20 cellular contexts compared by ENCODE assay signal in the genomic region with DNA sequence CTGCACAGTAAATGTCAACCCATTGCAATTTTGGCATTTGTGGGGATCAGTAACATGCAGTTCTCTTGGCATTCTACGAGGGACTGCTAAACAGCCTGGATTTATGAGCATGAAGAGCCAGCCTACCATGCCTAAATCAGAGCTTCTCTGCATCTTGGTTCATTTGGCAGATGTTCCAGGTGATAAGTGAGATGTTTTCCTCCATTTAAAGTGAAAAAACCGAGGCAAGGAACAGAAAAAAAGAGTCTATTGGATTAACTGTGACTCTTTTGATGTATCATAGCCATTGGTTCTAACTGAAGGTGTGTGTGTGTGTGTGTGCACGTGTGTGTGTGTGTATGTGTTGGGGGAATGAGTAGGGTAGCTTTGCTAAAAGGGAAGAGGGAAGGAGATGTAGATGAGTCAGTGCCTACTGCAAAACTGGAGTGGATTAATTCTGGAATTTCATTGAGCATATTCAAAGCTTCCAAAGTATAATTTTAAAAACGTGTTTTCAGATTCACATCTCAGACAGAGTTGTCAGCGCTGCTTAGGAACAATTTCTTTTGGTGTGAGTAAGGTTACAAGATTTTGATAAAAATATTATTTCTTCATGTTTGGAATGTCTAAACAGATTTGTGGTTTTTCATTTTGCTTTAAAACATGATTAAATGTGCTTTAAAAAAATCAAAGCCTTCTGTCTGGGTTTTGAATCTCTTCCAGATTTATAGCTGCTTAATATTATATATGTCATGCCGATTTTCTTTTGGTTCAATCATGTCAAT.
DNase-seq lines count a peak whose midpoint lies in the region; TF ChIP-seq lines count a peak whose summit lies in the region.
"Had no signal": no experiment of that assay in that cellular context is flagged by ENCODE, and none has a peak within 500 bp of the region (broad histone marks: within the 10 kb centered on the region; RNA-seq: fewer than 3 reads in every experiment).

No MANE protein-coding gene starts in this region.

- TF ChIP-seq RAD21 in SK-N-SH (IDR thresholded peaks at IDR 0.05; ENCODE audit: low read length): 0 out of 2 replicates have a peak, but pooled peaks have one; percentile 13

- H3K36me3 ChIP-seq in GM23248 (ENCODE audit: low read depth): no peaks in the 10 kb centered on the region
- no peaks in the 10 kb centered on the region for H3K36me3 ChIP-seq in SK-N-SH (replicated peaks in 1 of 2; ENCODE audit: control insufficient read depth in 1 of 2, insufficient read depth in 2 of 2, low read length in 1 of 2)
- H3K36me3 ChIP-seq in skeletal muscle satellite cell (ENCODE audit: insufficient read depth, low read length): no peaks in the 10 kb centered on the region
- H3K36me3 ChIP-seq in WERI-Rb-1: no peaks in the 10 kb centered on the region
- H3K36me3 ChIP-seq in breast epithelium: no peaks in the 10 kb centered on the region
- H3K36me3 ChIP-seq: SJCRH30, transverse colon had no signal

- H3K9ac ChIP-seq in GM23248 (no peak overlapping the region; the same call in 1 of the 2 replicates), SK-N-SH (no peak overlapping the region; the same call in 1 of the 2 replicates), skeletal muscle satellite cell (ENCODE audit: low read depth, low read length) (no peak overlapping the region)

- DNase-seq in GM23248 (peak; percentile 82), SK-N-SH (no peak), fibroblast of the conjunctiva (ENCODE audit: low read depth) (peak; percentile 69), WERI-Rb-1 (no peak), T-helper 1 cell (no peak), breast epithelium (ENCODE audit: low spot score in 2 of 2) (no peak), NOMO-1 (lab: John Stamatoyannopoulos, UW; ENCODE audit: unreplicated experiment in 2 of 2) (no peak)
- DNase-seq: activated CD4-positive, alpha-beta T cell treated with anti-CD3 and anti-CD28 coated beads for 1 hour; activated effector memory CD4-positive, alpha-beta T cell treated with anti-CD3 and anti-CD28 coated beads, Interleukin-2, amount 50 U/mL, for 16 hours; anterior cingulate cortex; DMS 273 treated with DMSO at 0.1 percent for 48 hours; H9; NCI-H187; NCI-H510A; nephron progenitor cell; SJCRH30; stimulated activated naive B cell treated with anti-CD40 and anti-IgM and Interleukin-4, amounts not matched to agents 10 μg/mL and 1 μg/mL and 100 μg/mL, for 72 hours; T1000; transverse colon had no signal

- H3K79me2 ChIP-seq in GM23248 (ENCODE audit: insufficient read depth): no peaks in the 10 kb centered on the region
- no peaks in the 10 kb centered on the region for H3K79me2 ChIP-seq in SK-N-SH (ENCODE audit: insufficient read depth)

- intact Hi-C loops in breast epithelium (cut with DNase I; ENCODE audit: low total_unique reads): no loop called here

- H3K9me2 ChIP-seq in GM23248 (ENCODE audit: insufficient read depth) (no peaks in the 10 kb centered on the region), SK-N-SH (no peaks in the 10 kb centered on the region)

- in situ Hi-C loops in GM23248 (cut with MboI): loop anchor here (25.0 kb wide), 3 partner anchors 102 to 702 kb away; no protein-coding TSS in a partner anchor

- WGBS in GM23248 (ENCODE audit: low coverage in 1 of 2, low lambda C conversion rate in 2 of 2, missing lambda C conversion rate in 2 of 2), 2 experiments: 1 to 5% methylated on average over 6 of the region's 6 CpGs
- 13% methylated on average over 6 of the region's 6 CpGs for WGBS in SK-N-SH (ENCODE audit: low lambda C conversion rate)

- TF ChIP-seq CTCF in SK-N-SH (IDR thresholded peaks at IDR 0.05) (no peak), WERI-Rb-1 (IDR thresholded peaks at IDR 0.05; ENCODE audit: low read depth, low read length) (no peak), breast epithelium (IDR thresholded peaks at IDR 0.05) (no peak)

- H3K4me3 ChIP-seq in GM23248 (peak overlapping the region; percentile 38), SK-N-SH (ENCODE audit: low read depth in 2 of 2, low read length in 1 of 2) (0 out of 4 replicates have a peak overlapping the region, but pooled peaks of 1 of the 2 experiments have one; percentile 24), skeletal muscle satellite cell (ENCODE audit: low read length) (no peak overlapping the region), WERI-Rb-1 (ENCODE audit: low read depth, low read length) (no peak overlapping the region), breast epithelium (no peak overlapping the region)
- H3K4me3 ChIP-seq: SJCRH30, transverse colon had no signal

- H3K4me2 ChIP-seq in GM23248 (ENCODE audit: unreplicated experiment): peak overlapping the region; percentile 72
- H3K4me2 ChIP-seq in SK-N-SH: peak overlapping the region; percentile 69
- peak overlapping the region; percentile 14 for H3K4me2 ChIP-seq in skeletal muscle satellite cell (ENCODE audit: low read length)

- peaks cover 41% of the 10 kb centered on the region for H3K4me1 ChIP-seq in GM23248 (ENCODE audit: insufficient read depth)
- H3K4me1 ChIP-seq in SK-N-SH (ENCODE audit: control insufficient read depth in 1 of 2, insufficient read depth in 2 of 2, low read depth in 1 of 2, low read length in 1 of 2): peaks cover 4 to 22% of the 10 kb centered on the region in 2 experiments
- H3K4me1 ChIP-seq in skeletal muscle satellite cell (ENCODE audit: control insufficient read depth, insufficient read depth, low read length): peaks cover 43% of the 10 kb centered on the region
- no peaks in the 10 kb centered on the region for H3K4me1 ChIP-seq in breast epithelium
- H3K4me1 ChIP-seq: SJCRH30, transverse colon had no signal

- CTCF ChIA-PET in SK-N-SH (lab: Yijun Ruan, JAX): interaction anchor here (0.8 to 1.3 kb wide), 4 partner anchors 194 to 699 kb away, joined by 3 read pairs; no protein-coding TSS in a partner anchor

- H2AFZ ChIP-seq in GM23248 (no peak overlapping the region), SK-N-SH (ENCODE audit: low read depth) (no peak overlapping the region; the same call in 1 of the 2 replicates)

- H3K27ac ChIP-seq in GM23248 (peak overlapping the region; percentile 53), SK-N-SH (ENCODE audit: low read depth in 2 of 2, low read length in 1 of 2) (peak overlapping the region; percentile 60 to 64), WERI-Rb-1 (no peak overlapping the region), breast epithelium (no peak overlapping the region)
- H3K27ac ChIP-seq: SJCRH30 had no signal

- TF ChIP-seq EP300 in SK-N-SH (IDR thresholded peaks at IDR 0.05; ENCODE audit: borderline replicate concordance in 1 of 2, low read depth in 1 of 2, low read length in 1 of 2): peak; percentile 72 to 87

- POLR2A ChIA-PET in SK-N-SH (lab: Yijun Ruan, JAX): interaction anchor here (2.5 kb wide), 1 partner anchor 12 kb away, joined by 7 read pairs; no protein-coding TSS in a partner anchor

- H3K9me3 ChIP-seq in GM23248 (ENCODE audit: low read depth) (no peaks in the 10 kb centered on the region), SK-N-SH (no peaks in the 10 kb centered on the region), skeletal muscle satellite cell (replicated peaks; ENCODE audit: low read length) (no peaks in the 10 kb centered on the region), WERI-Rb-1 (ENCODE audit: severe bottlenecking) (no peaks in the 10 kb centered on the region), breast epithelium (no peaks in the 10 kb centered on the region)
- H3K9me3 ChIP-seq: SJCRH30, transverse colon had no signal

- peaks cover 37% of the 10 kb centered on the region for H3F3A ChIP-seq in GM23248 (ENCODE audit: insufficient read depth)
- H3F3A ChIP-seq in SK-N-SH (replicated peaks; ENCODE audit: insufficient read depth): peaks cover 40% of the 10 kb centered on the region

- H4K20me1 ChIP-seq in GM23248 (ENCODE audit: insufficient read depth) (no peaks in the 10 kb centered on the region), SK-N-SH (ENCODE audit: insufficient read depth) (no peaks in the 10 kb centered on the region)

- no peaks in the 10 kb centered on the region for H3K27me3 ChIP-seq in GM23248 (replicated peaks; ENCODE audit: insufficient read depth)
- no peaks in the 10 kb centered on the region for H3K27me3 ChIP-seq in SK-N-SH (ENCODE audit: insufficient read depth)
- H3K27me3 ChIP-seq in skeletal muscle satellite cell (ENCODE audit: control insufficient read depth, insufficient read depth, low read length): no peaks in the 10 kb centered on the region
- H3K27me3 ChIP-seq in WERI-Rb-1 (ENCODE audit: insufficient read depth, low read depth, severe bottlenecking): peaks cover 49% of the 10 kb centered on the region
- H3K27me3 ChIP-seq in breast epithelium: no peaks in the 10 kb centered on the region
- H3K27me3 ChIP-seq: SJCRH30, transverse colon had no signal

- no peak for TF ChIP-seq POLR2A in breast epithelium (IDR thresholded peaks at IDR 0.05)

TF ChIP-seq in SK-N-SH, 30 proteins besides CTCF, POLR2A, EP300 and RAD21 (continues in another document):
- TF ChIP-seq, protein P1, sequence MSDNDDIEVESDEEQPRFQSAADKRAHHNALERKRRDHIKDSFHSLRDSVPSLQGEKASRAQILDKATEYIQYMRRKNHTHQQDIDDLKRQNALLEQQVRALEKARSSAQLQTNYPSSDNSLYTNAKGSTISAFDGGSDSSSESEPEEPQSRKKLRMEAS (IDR thresholded peaks at IDR 0.05; ENCODE audit: low read depth): peak; percentile 60; the same call in 1 of the 2 replicates
- TF ChIP-seq JUND (IDR thresholded peaks at IDR 0.05) (peak; percentile 83), NFIC (IDR thresholded peaks at IDR 0.05; ENCODE audit: borderline replicate concordance) (peak; percentile 88), NRF1 (IDR thresholded peaks at IDR 0.05; ENCODE audit: low read depth, low read length) (no peak), GATA2 (CRISPR knock-in tag; IDR thresholded peaks at IDR 0.05) (no peak), TCF12 (IDR thresholded peaks at IDR 0.05) (peak; percentile 98), MEF2A (IDR thresholded peaks at IDR 0.05; ENCODE audit: borderline replicate concordance, low read depth) (peak; percentile 20; the same call in 1 of the 2 replicates), TEAD4 (IDR thresholded peaks at IDR 0.05; ENCODE audit: borderline replicate concordance, insufficient read depth) (peak; percentile 93), TAF1 (IDR thresholded peaks at IDR 0.05; ENCODE audit: borderline replicate concordance, low read depth, low read length) (no peak), RCOR1 (IDR thresholded peaks at IDR 0.05; ENCODE audit: low read length) (no peak), FOXM1 (IDR thresholded peaks at IDR 0.05; ENCODE audit: low read depth) (peak; percentile 84; the same call in 1 of the 2 replicates)
- TF ChIP-seq, protein P2, sequence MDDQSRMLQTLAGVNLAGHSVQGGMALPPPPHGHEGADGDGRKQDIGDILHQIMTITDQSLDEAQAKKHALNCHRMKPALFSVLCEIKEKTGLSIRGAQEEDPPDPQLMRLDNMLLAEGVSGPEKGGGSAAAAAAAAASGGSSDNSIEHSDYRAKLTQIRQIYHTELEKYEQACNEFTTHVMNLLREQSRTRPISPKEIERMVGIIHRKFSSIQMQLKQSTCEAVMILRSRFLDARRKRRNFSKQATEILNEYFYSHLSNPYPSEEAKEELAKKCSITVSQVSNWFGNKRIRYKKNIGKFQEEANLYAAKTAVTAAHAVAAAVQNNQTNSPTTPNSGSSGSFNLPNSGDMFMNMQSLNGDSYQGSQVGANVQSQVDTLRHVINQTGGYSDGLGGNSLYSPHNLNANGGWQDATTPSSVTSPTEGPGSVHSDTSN (IDR thresholded peaks at IDR 0.05): peak; percentile 96

Comparison
In these comparisons a context has a peak if more than half of its experiments do, and no peak if none do; other contexts are left out.
1. DNase-seq: peak in GM23248 (single experiment) and fibroblast of the conjunctiva (single experiment); none in SK-N-SH (single experiment), WERI-Rb-1 (single experiment), T-helper 1 cell (0 of 5), breast epithelium (0 of 2) and NOMO-1 (0 of 2).
2. H3K27ac ChIP-seq: peak in GM23248 (single experiment) and SK-N-SH (2 of 2); none in WERI-Rb-1 (single experiment) and breast epithelium (0 of 2).
3. H3K4me2 ChIP-seq: peak in every context shown above with its lines; median percentile 72 in GM23248; 69 in SK-N-SH; 14 in skeletal muscle satellite cell.